Comparison of ENCODE assay signal across 21 cellular contexts in the genomic region with DNA sequence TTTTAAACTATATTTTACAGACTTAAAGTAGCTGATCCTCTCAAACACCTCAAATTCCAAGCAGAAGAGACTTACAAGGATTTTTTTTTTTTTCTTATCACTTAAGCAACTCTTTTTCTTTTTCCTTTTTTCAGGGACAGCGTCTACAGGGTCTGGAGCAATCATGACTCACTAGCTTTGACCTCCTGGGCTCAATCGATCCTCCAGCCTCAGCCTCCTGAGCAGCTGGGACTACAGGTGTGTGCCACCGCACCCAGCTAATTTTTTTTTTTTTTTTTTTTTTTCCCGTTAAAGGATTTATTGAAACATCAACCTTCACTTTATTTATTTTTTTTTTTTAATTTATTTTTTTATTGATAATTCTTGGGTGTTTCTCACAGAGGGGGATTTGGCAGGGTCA. TPM values are rescaled to one million over a fixed set of nuclear protein-coding genes. Genes with fewer than 3 reads are reported as not detected.
DNase-seq lines count a peak whose midpoint lies in the region; ATAC-seq, FAIRE-seq and TF ChIP-seq lines count a peak whose summit lies in the region.
"Had no signal": no experiment of that assay in that cellular context is flagged by ENCODE, and none has a peak within 500 bp of the region (broad histone marks: within the 10 kb centered on the region; RNA-seq: fewer than 3 reads in every experiment).

No MANE protein-coding gene starts in this region.

- H4K20me1 ChIP-seq in HepG2 (ENCODE audit: insufficient read depth, low read length), result no peaks in the 10 kb centered on the region

- no peak overlapping the region for H3K27ac Mint-ChIP-seq in CD4-positive, alpha-beta memory T cell
- H3K27ac Mint-ChIP-seq: HFFc6, IgD-negative memory B cell had no signal

- peaks cover 0 to 1% (median 0%) of the 10 kb centered on the region in 8 donors for H3K9me3 Mint-ChIP-seq in CD4-positive, alpha-beta memory T cell

- no peaks in the 10 kb centered on the region; a peak in 1 of 5 replicates for H3K27me3 ChIP-seq in HepG2 (ENCODE audit: control insufficient read depth in 1 of 2, insufficient read depth in 2 of 2, low read length in 2 of 2)
- H3K27me3 ChIP-seq in right lobe of liver, result no peaks in the 10 kb centered on the region
- no peaks in the 10 kb centered on the region for H3K27me3 ChIP-seq in WERI-Rb-1 (ENCODE audit: insufficient read depth, low read depth, severe bottlenecking)
- no peaks in the 10 kb centered on the region for H3K27me3 ChIP-seq in CD4-positive, alpha-beta memory T cell (ENCODE audit: insufficient read depth, low read length)
- no peaks in the 10 kb centered on the region for H3K27me3 ChIP-seq in upper lobe of right lung
- H3K27me3 ChIP-seq: BE2C had no signal

- no peak for TF ChIP-seq POLR2A in HepG2 (IDR thresholded peaks at IDR 0.05; ENCODE audit: insufficient read depth in 1 of 2, low read depth in 2 of 2, low read length in 2 of 2)
- no peak for TF ChIP-seq POLR2A in right lobe of liver (IDR thresholded peaks at IDR 0.05)

- no peak for ATAC-seq in HepG2
- no peak for ATAC-seq in right lobe of liver
- ATAC-seq in upper lobe of right lung, result no peak

- H3K9me3 ChIP-seq in HepG2 (ENCODE audit: low read length), result peaks cover 4% of the 10 kb centered on the region
- no peaks in the 10 kb centered on the region for H3K9me3 ChIP-seq in right lobe of liver
- peaks cover 5% of the 10 kb centered on the region for H3K9me3 ChIP-seq in WERI-Rb-1 (ENCODE audit: severe bottlenecking)
- no peaks in the 10 kb centered on the region for H3K9me3 ChIP-seq in CD4-positive, alpha-beta memory T cell (ENCODE audit: control insufficient read depth in 1 of 2, low read length in 2 of 2)
- no peaks in the 10 kb centered on the region for H3K9me3 ChIP-seq in upper lobe of right lung
- H3K9me3 ChIP-seq: BE2C, HAP-1 had no signal

- no peak overlapping the region for H3K4me2 ChIP-seq in HepG2 (ENCODE audit: low read depth, low read length)

- CTCF ChIA-PET in HepG2 (lab: Yijun Ruan, JAX; ENCODE audit: low intra/inter-chr PET ratio, low total read pairs), result no interaction called here
- CTCF ChIA-PET in CD4-positive, alpha-beta memory T cell (lab: Charles Lee; ENCODE audit: partially characterized antibody), result interaction anchor here (1.1 kb wide), 1 partner anchor 34 kb away, joined by 4 read pairs; no protein-coding TSS in a partner anchor

- no peak overlapping the region for H3K4me3 Mint-ChIP-seq in CD4-positive, alpha-beta memory T cell
- H3K4me3 Mint-ChIP-seq: HFFc6 had no signal

- no TSS peak for BruUV-seq in HepG2 (replicated peaks; lab: Mats Ljungman, UMichigan)

- no peaks in the 10 kb centered on the region for H3K27me3 Mint-ChIP-seq in CD4-positive, alpha-beta memory T cell
- H3K27me3 Mint-ChIP-seq: CD4-positive, CD25-positive, alpha-beta regulatory T cell; IgD-negative memory B cell had no signal

- intact Hi-C loops in HepG2 (cut with micrococcal nuclease; ENCODE audit: unreplicated experiment), result no loop called here
- intact Hi-C loops in right lobe of liver (cut with DNase I), result no loop called here
- intact Hi-C loops in CD4-positive, alpha-beta memory T cell (cut with micrococcal nuclease), result no loop called here
- intact Hi-C loops in upper lobe of right lung (cut with DNase I), result no loop called here

- peaks cover 0 to 6% (median 2%) of the 10 kb centered on the region in 4 donors for H3K4me1 Mint-ChIP-seq in CD4-positive, alpha-beta memory T cell

- no peak for TF ChIP-seq EP300 in HepG2 (IDR thresholded peaks at IDR 0.05; ENCODE audit: low read depth in 2 of 2, low read length in 2 of 2)
- no peak for TF ChIP-seq EP300 in HepG2 (CRISPR knock-in tag; IDR thresholded peaks at IDR 0.05; ENCODE audit: borderline replicate concordance)

- POLR2A ChIA-PET in HepG2 (lab: Yijun Ruan, JAX), result interaction anchor here (0.6 to 1.0 kb wide), 4 partner anchors 16 to 312 kb away, joined by 3 to 8 read pairs (median 3); a partner anchor contains a TSS
- POLR2A ChIA-PET in CD4-positive, alpha-beta memory T cell (lab: Charles Lee; ENCODE audit: partially characterized antibody), result interaction anchor here (1.2 kb wide), 1 partner anchor 16 kb away, joined by 4 read pairs; a partner anchor contains a TSS

- no peaks in the 10 kb centered on the region for H3K36me3 ChIP-seq in HepG2 (replicated peaks in 1 of 2; ENCODE audit: control insufficient read depth in 1 of 2, insufficient read depth in 2 of 2, low read length in 2 of 2)
- H3K36me3 ChIP-seq in right lobe of liver, result no peaks in the 10 kb centered on the region
- no peaks in the 10 kb centered on the region; the same call in 1 of the 2 replicates for H3K36me3 ChIP-seq in WERI-Rb-1
- H3K36me3 ChIP-seq in CD4-positive, alpha-beta memory T cell (ENCODE audit: insufficient read depth, low read length), result no peaks in the 10 kb centered on the region
- no peaks in the 10 kb centered on the region for H3K36me3 ChIP-seq in upper lobe of right lung
- H3K36me3 ChIP-seq: BE2C, HAP-1 had no signal

- TF ChIP-seq RAD21 in HepG2 (CRISPR knock-in tag; IDR thresholded peaks at IDR 0.05), result no peak

- H3K79me2 ChIP-seq in HepG2 (ENCODE audit: insufficient read depth, low read length), result peaks cover 3% of the 10 kb centered on the region

- no peak overlapping the region for H3K9ac ChIP-seq in HepG2 (ENCODE audit: insufficient read depth, low read depth, low read length)
- H3K9ac ChIP-seq: GM23248 had no signal

- no peak for TF ChIP-seq CTCF in HepG2 (CRISPR knock-in tag; IDR thresholded peaks at IDR 0.05)
- TF ChIP-seq CTCF in right lobe of liver (IDR thresholded peaks at IDR 0.05), result no peak
- TF ChIP-seq CTCF in WERI-Rb-1 (IDR thresholded peaks at IDR 0.05; ENCODE audit: low read depth, low read length), result no peak
- no peak for TF ChIP-seq CTCF in upper lobe of right lung (IDR thresholded peaks at IDR 0.05)

- 42% methylated on average over 4 of the region's 4 CpGs for WGBS in HepG2 (ENCODE audit: low lambda C conversion rate)
- WGBS in right lobe of liver (ENCODE audit: insufficient coverage, low coverage, low lambda C conversion rate, missing lambda C conversion rate), result 85% methylated on average over 4 of the region's 4 CpGs

- in situ Hi-C loops in HepG2 (cut with HindIII; ENCODE audit: extremely low pct_ligation_motif_present, low pct_unique_long_range_greater_than_20kb), result no loop called here

- H3K4me3 ChIP-seq in HepG2 (replicated peaks in 1 of 3; ENCODE audit: insufficient read depth in 1 of 3, low read depth in 2 of 3, low read length in 3 of 3) (no peak overlapping the region), right lobe of liver (no peak overlapping the region), WERI-Rb-1 (ENCODE audit: low read depth, low read length) (no peak overlapping the region), upper lobe of right lung (no peak overlapping the region)
- H3K4me3 ChIP-seq in CD4-positive, alpha-beta memory T cell (ENCODE audit: low read length in 2 of 2), result no peak overlapping the region
- H3K4me3 ChIP-seq: GM23248, HAP-1 had no signal

- peak overlapping the region; percentile 26 for H3K27ac ChIP-seq in HepG2 (ENCODE audit: extremely low read length, insufficient read depth, low read length)
- H3K27ac ChIP-seq in right lobe of liver, result no peak overlapping the region
- peak overlapping the region; percentile 81 for H3K27ac ChIP-seq in WERI-Rb-1
- H3K27ac ChIP-seq in CD4-positive, alpha-beta memory T cell (ENCODE audit: low read depth, low read length), result no peak overlapping the region
- H3K27ac ChIP-seq in upper lobe of right lung, result no peak overlapping the region
- H3K27ac ChIP-seq: GM23248 had no signal

- no peak for DNase-seq in HepG2 (ENCODE audit: low spot score)
- no peak for DNase-seq in right lobe of liver
- DNase-seq in WERI-Rb-1, result no peak
- DNase-seq in CD4-positive, alpha-beta memory T cell, result no peak
- no peak for DNase-seq in upper lobe of right lung
- DNase-seq: ACHN; BE2C; C1 segment of cervical spinal cord; Caco-2; CD4-positive, CD25-positive, alpha-beta regulatory T cell; GM23248; HFFc6; KG1 had no signal

- H2AFZ ChIP-seq in HepG2 (ENCODE audit: low read length), result no peak overlapping the region
- H2AFZ ChIP-seq: GM23248 had no signal

- FAIRE-seq in HepG2 (lab: Jason Lieb, UNC), result no peak
- FAIRE-seq: D721Med, G401.6, GM12891, GM18507, HTR-8/SVneo had no signal

- H3K36me3 Mint-ChIP-seq in CD4-positive, alpha-beta memory T cell, result peaks cover 0 to 4% of the 10 kb centered on the region in 2 donors
- H3K36me3 Mint-ChIP-seq: IgD-negative memory B cell had no signal

- peaks cover 30% of the 10 kb centered on the region for H3K4me1 ChIP-seq in HepG2 (ENCODE audit: insufficient read depth, low read length)
- H3K4me1 ChIP-seq in right lobe of liver, result no peaks in the 10 kb centered on the region
- H3K4me1 ChIP-seq in CD4-positive, alpha-beta memory T cell (ENCODE audit: insufficient read depth, low read length), result peaks cover 5% of the 10 kb centered on the region
- H3K4me1 ChIP-seq in upper lobe of right lung, result peaks cover under 1% of the 10 kb centered on the region
- H3K4me1 ChIP-seq: BE2C had no signal

RNA-seq across cellular contexts. Expression of a gene that starts 4.5 kb away (rescaled TPM):
- total RNA-seq in HepG2 (2016; rRNA removed; fragmentation: Illumina TruSeq; extraction: Trizol) (34.5 and 39.6 TPM in 2 replicates), right lobe of liver (100 to 1,000 TPM in 1 of 6 experiments, 10 to 100 TPM in 5; 12.3 to 219 (median 27.8) TPM), upper lobe of right lung (15.8 TPM)
- 23.6 and 29.7 TPM in 2 replicates for total RNA-seq in HepG2 (2016; cell fraction: cytosol; rRNA removed; fragmentation: Illumina TruSeq; extraction: Trizol; ENCODE audit: low read depth)
- total RNA-seq in HepG2 (2016; cell fraction: insoluble cytoplasmic fraction; rRNA removed; fragmentation: Illumina TruSeq; extraction: Trizol), result 43.8 and 49.2 TPM in 2 replicates
- 16.2 and 21.8 TPM in 2 replicates for total RNA-seq in HepG2 (2016; cell fraction: membrane; rRNA removed; fragmentation: Illumina TruSeq; extraction: Trizol)
- total RNA-seq in HepG2 (2016; cell fraction: nucleus; rRNA removed; fragmentation: Illumina TruSeq; extraction: Trizol), result 22.4 and 29.3 TPM in 2 replicates
- polyA plus RNA-seq in HepG2 (2011; rRNA removed), result 23.1 and 33.3 TPM in 2 replicates
- 25.3 and 42.0 TPM in 2 replicates for polyA plus RNA-seq in HepG2 (2011; cell fraction: cytosol; rRNA removed)
- polyA plus RNA-seq in HepG2 (2011; cell fraction: nucleus; rRNA removed), result 93.7 and 126 TPM in 2 replicates
- 18.7 and 29.0 TPM in 2 replicates for polyA plus RNA-seq in HepG2 (2012)
- polyA plus RNA-seq in HepG2 (2016; cell fraction: cytosol; fragmentation: Illumina TruSeq; extraction: Trizol; ENCODE audit: low read depth), result 25.1 and 25.8 TPM in 2 replicates
- polyA plus RNA-seq in HepG2 (2016; cell fraction: insoluble cytoplasmic fraction; fragmentation: Illumina TruSeq; extraction: Trizol; ENCODE audit: low read depth), result 30.6 and 31.8 TPM in 2 replicates
- 19.9 and 25.0 TPM in 2 replicates for polyA plus RNA-seq in HepG2 (2016; cell fraction: membrane; fragmentation: Illumina TruSeq; extraction: Trizol; ENCODE audit: low read depth)
- 40.3 and 41.4 TPM in 2 replicates for polyA plus RNA-seq in HepG2 (2016; cell fraction: nucleus; fragmentation: Illumina TruSeq; extraction: Trizol; ENCODE audit: insufficient read depth, low read depth)
- 8.3 and 13.1 TPM in 2 replicates for polyA minus RNA-seq in HepG2 (2011; rRNA and poly(A)+ RNA removed; ENCODE audit: low replicate concordance)
- polyA minus RNA-seq in HepG2 (2011; cell fraction: cytosol; rRNA and poly(A)+ RNA removed), result 10.1 and 10.9 TPM in 2 replicates
- polyA minus RNA-seq in HepG2 (2011; cell fraction: nucleus; rRNA and poly(A)+ RNA removed), result 17.8 and 21.0 TPM in 2 replicates
- total RNA-seq in CD4-positive, alpha-beta memory T cell, result 1 to 10 TPM; 8.1 to 8.7 TPM
- 1 to 10 TPM; 5.0 to 6.5 TPM for polyA plus RNA-seq in CD4-positive, alpha-beta memory T cell

RNA-seq across cellular contexts. Expression of a gene that starts 15.6 kb away (rescaled TPM):
- total RNA-seq in HepG2 (2016; rRNA removed; fragmentation: Illumina TruSeq; extraction: Trizol) (217 and 245 TPM in 2 replicates), right lobe of liver (100 to 1,000 TPM in 1 of 6 experiments, 10 to 100 TPM in 5; 27.6 to 110 (median 59.4) TPM), upper lobe of right lung (110 TPM)
- 46.5 and 48.4 TPM in 2 replicates for total RNA-seq in HepG2 (2016; cell fraction: cytosol; rRNA removed; fragmentation: Illumina TruSeq; extraction: Trizol; ENCODE audit: low read depth)
- total RNA-seq in HepG2 (2016; cell fraction: insoluble cytoplasmic fraction; rRNA removed; fragmentation: Illumina TruSeq; extraction: Trizol), result 218 and 244 TPM in 2 replicates
- 61.0 and 67.1 TPM in 2 replicates for total RNA-seq in HepG2 (2016; cell fraction: membrane; rRNA removed; fragmentation: Illumina TruSeq; extraction: Trizol)
- 112 and 121 TPM in 2 replicates for total RNA-seq in HepG2 (2016; cell fraction: nucleus; rRNA removed; fragmentation: Illumina TruSeq; extraction: Trizol)
- polyA plus RNA-seq in HepG2 (2011; rRNA removed), result 81.1 and 83.3 TPM in 2 replicates
- polyA plus RNA-seq in HepG2 (2011; cell fraction: cytosol; rRNA removed), result 91.1 and 93.1 TPM in 2 replicates
- polyA plus RNA-seq in HepG2 (2011; cell fraction: nucleus; rRNA removed), result 60.8 and 70.1 TPM in 2 replicates
- polyA plus RNA-seq in HepG2 (2012), result 137 and 145 TPM in 2 replicates
- polyA plus RNA-seq in HepG2 (2016; cell fraction: cytosol; fragmentation: Illumina TruSeq; extraction: Trizol; ENCODE audit: low read depth), result 30.4 and 33.4 TPM in 2 replicates
- polyA plus RNA-seq in HepG2 (2016; cell fraction: insoluble cytoplasmic fraction; fragmentation: Illumina TruSeq; extraction: Trizol; ENCODE audit: low read depth), result 276 and 284 TPM in 2 replicates
- 43.9 and 49.3 TPM in 2 replicates for polyA plus RNA-seq in HepG2 (2016; cell fraction: membrane; fragmentation: Illumina TruSeq; extraction: Trizol; ENCODE audit: low read depth)
- 175 and 176 TPM in 2 replicates for polyA plus RNA-seq in HepG2 (2016; cell fraction: nucleus; fragmentation: Illumina TruSeq; extraction: Trizol; ENCODE audit: insufficient read depth, low read depth)
- polyA minus RNA-seq in HepG2 (2011; rRNA and poly(A)+ RNA removed; ENCODE audit: low replicate concordance), result 195 and 711 TPM in 2 replicates
- 90.4 and 98.8 TPM in 2 replicates for polyA minus RNA-seq in HepG2 (2011; cell fraction: cytosol; rRNA and poly(A)+ RNA removed)
- polyA minus RNA-seq in HepG2 (2011; cell fraction: nucleus; rRNA and poly(A)+ RNA removed), result 84.3 and 104 TPM in 2 replicates
- 100 to 1,000 TPM in 1 of 2 experiments, 10 to 100 TPM in 1; 97.4 to 106 TPM for total RNA-seq in CD4-positive, alpha-beta memory T cell
- 10 to 100 TPM; 37.1 to 98.8 TPM for polyA plus RNA-seq in CD4-positive, alpha-beta memory T cell

RNA-seq across cellular contexts. Expression of a gene that starts 36.1 kb away (rescaled TPM):
- total RNA-seq in HepG2 (2016; rRNA removed; fragmentation: Illumina TruSeq; extraction: Trizol) (not detected in 2 replicates), right lobe of liver (10 to 100 TPM in 1 of 6 experiments, 1 to 10 TPM in 5; 5.1 to 17.3 (median 8.1) TPM), upper lobe of right lung (73.1 TPM)
- not detected in 2 replicates for total RNA-seq in HepG2 (2016; cell fraction: cytosol; rRNA removed; fragmentation: Illumina TruSeq; extraction: Trizol; ENCODE audit: low read depth)
- 0.30 TPM in 1 of 2 replicates, not detected in the other for total RNA-seq in HepG2 (2016; cell fraction: insoluble cytoplasmic fraction; rRNA removed; fragmentation: Illumina TruSeq; extraction: Trizol)
- total RNA-seq in HepG2 (2016; cell fraction: membrane; rRNA removed; fragmentation: Illumina TruSeq; extraction: Trizol), result 0.22 TPM in 1 of 2 replicates, not detected in the other
- not detected in 2 replicates for total RNA-seq in HepG2 (2016; cell fraction: nucleus; rRNA removed; fragmentation: Illumina TruSeq; extraction: Trizol)
- polyA plus RNA-seq in HepG2 (2011; rRNA removed), result 0.16 and 0.29 TPM in 2 replicates
- polyA plus RNA-seq in HepG2 (2011; cell fraction: cytosol; rRNA removed), result 0.11 and 0.15 TPM in 2 replicates
- polyA plus RNA-seq in HepG2 (2011; cell fraction: nucleus; rRNA removed), result 2.4 and 3.6 TPM in 2 replicates
- 0.40 and 0.93 TPM in 2 replicates for polyA plus RNA-seq in HepG2 (2012)
- not detected in 2 replicates for polyA plus RNA-seq in HepG2 (2016; cell fraction: cytosol; fragmentation: Illumina TruSeq; extraction: Trizol; ENCODE audit: low read depth)
- not detected in 2 replicates for polyA plus RNA-seq in HepG2 (2016; cell fraction: insoluble cytoplasmic fraction; fragmentation: Illumina TruSeq; extraction: Trizol; ENCODE audit: low read depth)
- polyA plus RNA-seq in HepG2 (2016; cell fraction: membrane; fragmentation: Illumina TruSeq; extraction: Trizol; ENCODE audit: low read depth), result 0.08 TPM in 1 of 2 replicates, not detected in the other
- 0.75 TPM in 1 of 2 replicates, not detected in the other for polyA plus RNA-seq in HepG2 (2016; cell fraction: nucleus; fragmentation: Illumina TruSeq; extraction: Trizol; ENCODE audit: insufficient read depth, low read depth)
- polyA minus RNA-seq in HepG2 (2011; rRNA and poly(A)+ RNA removed; ENCODE audit: low replicate concordance), result 0.76 and 0.91 TPM in 2 replicates
- not detected in 2 replicates for polyA minus RNA-seq in HepG2 (2011; cell fraction: cytosol; rRNA and poly(A)+ RNA removed)
- 0.12 and 1.3 TPM in 2 replicates for polyA minus RNA-seq in HepG2 (2011; cell fraction: nucleus; rRNA and poly(A)+ RNA removed)
- total RNA-seq in CD4-positive, alpha-beta memory T cell, result 100 to 1,000 TPM; 149 to 152 TPM
- polyA plus RNA-seq in CD4-positive, alpha-beta memory T cell, result 100 to 1,000 TPM; 198 to 202 TPM
- total RNA-seq: H4 had no signal

RNA-seq across cellular contexts. Expression of a gene that starts 55.6 kb away (rescaled TPM):
- total RNA-seq in HepG2 (2016; rRNA removed; fragmentation: Illumina TruSeq; extraction: Trizol), result 21.0 and 24.8 TPM in 2 replicates
- 51.8 and 67.6 TPM in 2 replicates for total RNA-seq in HepG2 (2016; cell fraction: cytosol; rRNA removed; fragmentation: Illumina TruSeq; extraction: Trizol; ENCODE audit: low read depth)
- 18.2 and 26.1 TPM in 2 replicates for total RNA-seq in HepG2 (2016; cell fraction: insoluble cytoplasmic fraction; rRNA removed; fragmentation: Illumina TruSeq; extraction: Trizol)
- 40.6 and 48.2 TPM in 2 replicates for total RNA-seq in HepG2 (2016; cell fraction: membrane; rRNA removed; fragmentation: Illumina TruSeq; extraction: Trizol)
- total RNA-seq in HepG2 (2016; cell fraction: nucleus; rRNA removed; fragmentation: Illumina TruSeq; extraction: Trizol), result 17.4 and 18.2 TPM in 2 replicates
- 40.7 and 45.1 TPM in 2 replicates for polyA plus RNA-seq in HepG2 (2011; rRNA removed)
- polyA plus RNA-seq in HepG2 (2011; cell fraction: cytosol; rRNA removed), result 33.6 and 56.7 TPM in 2 replicates
- 175 and 197 TPM in 2 replicates for polyA plus RNA-seq in HepG2 (2011; cell fraction: nucleus; rRNA removed)
- 24.3 TPM in 2 replicates for polyA plus RNA-seq in HepG2 (2012)
- 59.1 and 73.2 TPM in 2 replicates for polyA plus RNA-seq in HepG2 (2016; cell fraction: cytosol; fragmentation: Illumina TruSeq; extraction: Trizol; ENCODE audit: low read depth)
- polyA plus RNA-seq in HepG2 (2016; cell fraction: insoluble cytoplasmic fraction; fragmentation: Illumina TruSeq; extraction: Trizol; ENCODE audit: low read depth), result 18.0 and 24.7 TPM in 2 replicates
- polyA plus RNA-seq in HepG2 (2016; cell fraction: membrane; fragmentation: Illumina TruSeq; extraction: Trizol; ENCODE audit: low read depth), result 41.3 and 42.8 TPM in 2 replicates
- 39.3 and 44.3 TPM in 2 replicates for polyA plus RNA-seq in HepG2 (2016; cell fraction: nucleus; fragmentation: Illumina TruSeq; extraction: Trizol; ENCODE audit: insufficient read depth, low read depth)
- 34.0 and 59.0 TPM in 2 replicates for polyA minus RNA-seq in HepG2 (2011; rRNA and poly(A)+ RNA removed; ENCODE audit: low replicate concordance)
- polyA minus RNA-seq in HepG2 (2011; cell fraction: cytosol; rRNA and poly(A)+ RNA removed), result 15.5 and 17.8 TPM in 2 replicates
- polyA minus RNA-seq in HepG2 (2011; cell fraction: nucleus; rRNA and poly(A)+ RNA removed), result 14.8 and 16.0 TPM in 2 replicates
- 10 to 100 TPM; 13.5 to 29.6 (median 18.9) TPM for total RNA-seq in right lobe of liver
- 10 to 100 TPM; 37.6 to 42.1 TPM for total RNA-seq in CD4-positive, alpha-beta memory T cell
- 10 to 100 TPM; 31.1 to 35.3 TPM for polyA plus RNA-seq in CD4-positive, alpha-beta memory T cell
- total RNA-seq in upper lobe of right lung, result 22.4 TPM

RNA-seq across cellular contexts. Expression of a gene that starts 55.7 kb away (rescaled TPM):
- total RNA-seq in HepG2 (2016; rRNA removed; fragmentation: Illumina TruSeq; extraction: Trizol) (38.5 and 39.8 TPM in 2 replicates), right lobe of liver (10 to 100 TPM; 23.2 to 46.7 (median 32.1) TPM), upper lobe of right lung (47.8 TPM)
- 48.7 and 58.7 TPM in 2 replicates for total RNA-seq in HepG2 (2016; cell fraction: cytosol; rRNA removed; fragmentation: Illumina TruSeq; extraction: Trizol; ENCODE audit: low read depth)
- 37.6 and 40.0 TPM in 2 replicates for total RNA-seq in HepG2 (2016; cell fraction: insoluble cytoplasmic fraction; rRNA removed; fragmentation: Illumina TruSeq; extraction: Trizol)
- total RNA-seq in HepG2 (2016; cell fraction: membrane; rRNA removed; fragmentation: Illumina TruSeq; extraction: Trizol), result 48.0 and 62.5 TPM in 2 replicates
- 18.9 and 27.6 TPM in 2 replicates for total RNA-seq in HepG2 (2016; cell fraction: nucleus; rRNA removed; fragmentation: Illumina TruSeq; extraction: Trizol)
- polyA plus RNA-seq in HepG2 (2011; rRNA removed), result 33.5 and 38.6 TPM in 2 replicates
- polyA plus RNA-seq in HepG2 (2011; cell fraction: cytosol; rRNA removed), result 23.8 and 46.2 TPM in 2 replicates
- polyA plus RNA-seq in HepG2 (2011; cell fraction: nucleus; rRNA removed), result 106 and 113 TPM in 2 replicates
- polyA plus RNA-seq in HepG2 (2012), result 14.6 and 20.4 TPM in 2 replicates
- 41.8 and 51.1 TPM in 2 replicates for polyA plus RNA-seq in HepG2 (2016; cell fraction: cytosol; fragmentation: Illumina TruSeq; extraction: Trizol; ENCODE audit: low read depth)
- polyA plus RNA-seq in HepG2 (2016; cell fraction: insoluble cytoplasmic fraction; fragmentation: Illumina TruSeq; extraction: Trizol; ENCODE audit: low read depth), result 30.6 and 31.0 TPM in 2 replicates
- 38.0 and 47.3 TPM in 2 replicates for polyA plus RNA-seq in HepG2 (2016; cell fraction: membrane; fragmentation: Illumina TruSeq; extraction: Trizol; ENCODE audit: low read depth)
- polyA plus RNA-seq in HepG2 (2016; cell fraction: nucleus; fragmentation: Illumina TruSeq; extraction: Trizol; ENCODE audit: insufficient read depth, low read depth), result 38.7 and 47.5 TPM in 2 replicates
- 36.4 and 41.0 TPM in 2 replicates for polyA minus RNA-seq in HepG2 (2011; rRNA and poly(A)+ RNA removed; ENCODE audit: low replicate concordance)
- polyA minus RNA-seq in HepG2 (2011; cell fraction: cytosol; rRNA and poly(A)+ RNA removed), result 15.6 and 16.6 TPM in 2 replicates
- 25.8 and 28.7 TPM in 2 replicates for polyA minus RNA-seq in HepG2 (2011; cell fraction: nucleus; rRNA and poly(A)+ RNA removed)
- total RNA-seq in CD4-positive, alpha-beta memory T cell, result 100 to 1,000 TPM in 1 of 2 experiments, 10 to 100 TPM in 1; 83.9 to 101 TPM
- 10 to 100 TPM; 38.1 to 69.6 TPM for polyA plus RNA-seq in CD4-positive, alpha-beta memory T cell

Comparison
In these comparisons a context has a peak if more than half of its experiments do, and no peak if none do; other contexts are left out.
1. H3K27ac ChIP-seq: peak in HepG2 (single experiment) and WERI-Rb-1 (single experiment); none in right lobe of liver (0 of 3), CD4-positive, alpha-beta memory T cell (single experiment) and upper lobe of right lung (single experiment).